In genomic region chr14:39432619-39433451, GRCh38 we compare ENCODE assay signal across 8 cellular contexts. TPM values are rescaled to one million over a fixed set of nuclear protein-coding genes. Genes with fewer than 3 reads are reported as not detected.
A peak's percentile ranks its signal among the peaks of the same experiment; 100 is the strongest.
DNase-seq lines count a peak whose midpoint lies in the region; ATAC-seq, FAIRE-seq and TF ChIP-seq lines count a peak whose summit lies in the region.

No MANE protein-coding gene starts in this region.

- H3K27me3 ChIP-seq in HepG2 (ENCODE audit: control insufficient read depth in 1 of 2, insufficient read depth in 2 of 2, low read length in 2 of 2): no peaks in the 10 kb centered on the region; a peak in 1 of 5 replicates

- no peaks in the 10 kb centered on the region for H3K9me3 ChIP-seq in HepG2 (ENCODE audit: low read length)

- TF ChIP-seq CTCF in HepG2 (CRISPR knock-in tag; IDR thresholded peaks at IDR 0.05): peak; percentile 86

- peak; percentile 71 for TF ChIP-seq RAD21 in HepG2 (CRISPR knock-in tag; IDR thresholded peaks at IDR 0.05)

- peak overlapping the region; percentile 92 for H2AFZ ChIP-seq in HepG2 (ENCODE audit: low read length)

- BruUV-seq in HepG2 (replicated peaks; lab: Mats Ljungman, UMichigan): TSS peak; percentile 85

- in situ Hi-C loops in HepG2 (cut with HindIII; ENCODE audit: extremely low pct_ligation_motif_present, low pct_unique_long_range_greater_than_20kb): loop anchor here (5.0 kb wide), 2 partner anchors 201 to 331 kb away; partner anchors contain the start of genes MIA2 and SEC23A

- POLR2A ChIA-PET in HepG2 (lab: Yijun Ruan, JAX): interaction anchor here (0.6 to 5.5 kb wide), 25 partner anchors 11 to 416 kb away, joined by 3 to 76 read pairs (median 5); partner anchors contain the start of genes GEMIN2, PNN, SEC23A and TRAPPC6B

- 1% methylated on average over 38 of the region's 38 CpGs for WGBS in HepG2 (ENCODE audit: low lambda C conversion rate)

- ATAC-seq in GM19043 (IDR thresholded peaks at IDR 0.05; ENCODE audit: low read depth, unreplicated experiment) (peak; percentile 54), HG03280 (IDR thresholded peaks at IDR 0.05; ENCODE audit: unreplicated experiment) (peak; percentile 58), HepG2 (peak; percentile 91)

- peak overlapping the region; percentile 86 for H3K27ac ChIP-seq in HepG2 (ENCODE audit: extremely low read length, insufficient read depth, low read length)

- H3K4me3 ChIP-seq in HepG2 (replicated peaks in 1 of 3; ENCODE audit: insufficient read depth in 1 of 3, low read depth in 2 of 3, low read length in 3 of 3): peak overlapping the region; percentile 73 to 83 (median 78)

- peak overlapping the region; percentile 69 for H3K9ac ChIP-seq in HepG2 (ENCODE audit: insufficient read depth, low read depth, low read length)

- H3K4me2 ChIP-seq in HepG2 (ENCODE audit: low read depth, low read length): peak overlapping the region; percentile 94

- FAIRE-seq in HepG2 (lab: Jason Lieb, UNC): peak; percentile 80

- CTCF ChIA-PET in HepG2 (lab: Yijun Ruan, JAX; ENCODE audit: low intra/inter-chr PET ratio, low total read pairs): no interaction called here

- H3K36me3 ChIP-seq in HepG2 (replicated peaks in 1 of 2; ENCODE audit: control insufficient read depth in 1 of 2, insufficient read depth in 2 of 2, low read length in 2 of 2): no peaks in the 10 kb centered on the region

- TF ChIP-seq EP300 in HepG2 (IDR thresholded peaks at IDR 0.05; ENCODE audit: low read depth in 2 of 2, low read length in 2 of 2): 0 out of 4 replicates have a peak, but pooled peaks of 1 of the 2 experiments have one; percentile 18
- TF ChIP-seq EP300 in HepG2 (CRISPR knock-in tag; IDR thresholded peaks at IDR 0.05; ENCODE audit: borderline replicate concordance): peak; percentile 70

- H3K79me2 ChIP-seq in HepG2 (ENCODE audit: insufficient read depth, low read length): peaks cover 33% of the 10 kb centered on the region

- peaks cover 37% of the 10 kb centered on the region for H3K4me1 ChIP-seq in HepG2 (ENCODE audit: insufficient read depth, low read length)

- peak in 1 of 2 experiments; percentile 88; a peak in 2 of 4 replicates for TF ChIP-seq POLR2A in HepG2 (IDR thresholded peaks at IDR 0.05; ENCODE audit: insufficient read depth in 1 of 2, low read depth in 2 of 2, low read length in 2 of 2)

- DNase-seq in C1 segment of cervical spinal cord (lab: John Stamatoyannopoulos, UW): peak in 11 of 14 donors; percentile 77 to 97 (median 94)
- peak; percentile 93 for DNase-seq in NCI-H2227 (lab: John Stamatoyannopoulos, UW; ENCODE audit: unreplicated experiment)
- peak; percentile 78 for DNase-seq in activated CD4-positive, CD25-positive, alpha-beta regulatory T cell treated with anti-CD3 and anti-CD28 coated beads, Interleukin-2, amount 50 U/mL, for 72 hours
- DNase-seq in dermis blood vessel endothelial cell: peak; percentile 81
- peak; percentile 96 for DNase-seq in HepG2 (ENCODE audit: low spot score)
- peak; percentile 68 for DNase-seq in stimulated activated CD4-positive, alpha-beta T cell treated with anti-CD3 and anti-CD28 coated beads, Interleukin-4, amount 100 ng/mL, for 1 hour

- intact Hi-C loops in HepG2 (cut with micrococcal nuclease; ENCODE audit: unreplicated experiment): loop anchor here (1.0 to 2.0 kb wide), 6 partner anchors 14 to 406 kb away; partner anchors contain the start of genes MIA2 and PNN

- H4K20me1 ChIP-seq in HepG2 (ENCODE audit: insufficient read depth, low read length): peaks cover 23% of the 10 kb centered on the region

TF ChIP-seq in HepG2, 621 proteins besides CTCF, POLR2A, EP300 and RAD21 (continues in another document):
- peak; percentile 61 for TF ChIP-seq ZNF883 (CRISPR knock-in tag; IDR thresholded peaks at IDR 0.05; ENCODE audit: not compliant biosample characterization)
- no peak for TF ChIP-seq NCOA5 (CRISPR knock-in tag; IDR thresholded peaks at IDR 0.05)
- peak; percentile 91 for TF ChIP-seq BCL3 (CRISPR knock-in tag; IDR thresholded peaks at IDR 0.05)
- peak; percentile 97 for TF ChIP-seq LBX2 (CRISPR knock-in tag; IDR thresholded peaks at IDR 0.05; ENCODE audit: borderline replicate concordance)
- TF ChIP-seq SALL2 (CRISPR knock-in tag; IDR thresholded peaks at IDR 0.05): no peak; the same call in 1 of the 2 replicates
- TF ChIP-seq MAFG (CRISPR knock-in tag; IDR thresholded peaks at IDR 0.05): no peak
- peak; percentile 98 for TF ChIP-seq CBX5 (CRISPR knock-in tag; IDR thresholded peaks at IDR 0.05; ENCODE audit: borderline replicate concordance)
- peak; percentile 89 for TF ChIP-seq ZBTB20 (CRISPR knock-in tag; IDR thresholded peaks at IDR 0.05; ENCODE audit: borderline replicate concordance, low read depth)
- peak; percentile 95; the same call in 1 of the 2 replicates for TF ChIP-seq KLF15 (CRISPR knock-in tag; IDR thresholded peaks at IDR 0.05; ENCODE audit: borderline replicate concordance)
- no peak; the same call in 1 of the 2 replicates for TF ChIP-seq RNF2 (conservative IDR thresholded peaks at IDR 0.05; ENCODE audit: low read depth)
- TF ChIP-seq PPARG (CRISPR knock-in tag; conservative IDR thresholded peaks at IDR 0.05): peak; percentile 64; the same call in 1 of the 2 replicates
- TF ChIP-seq PCBP2 (optimal IDR thresholded peaks at IDR 0.05; ENCODE audit: low read depth, low read length, poor library complexity, severe bottlenecking): peak; percentile 5

RNA-seq across cellular contexts. Expression of gene FBXO33, which starts 0.6 kb away (rescaled TPM):
- total RNA-seq in dermis blood vessel endothelial cell (20.4 and 21.4 TPM in 2 replicates), HepG2 (2016; rRNA removed; fragmentation: Illumina TruSeq; extraction: Trizol) (15.5 and 23.3 TPM in 2 replicates)
- 1.6 and 1.8 TPM in 2 replicates for total RNA-seq in HepG2 (2016; cell fraction: cytosol; rRNA removed; fragmentation: Illumina TruSeq; extraction: Trizol; ENCODE audit: low read depth)
- 17.5 and 22.7 TPM in 2 replicates for total RNA-seq in HepG2 (2016; cell fraction: insoluble cytoplasmic fraction; rRNA removed; fragmentation: Illumina TruSeq; extraction: Trizol)
- 5.6 and 7.4 TPM in 2 replicates for total RNA-seq in HepG2 (2016; cell fraction: membrane; rRNA removed; fragmentation: Illumina TruSeq; extraction: Trizol)
- total RNA-seq in HepG2 (2016; cell fraction: nucleus; rRNA removed; fragmentation: Illumina TruSeq; extraction: Trizol): 12.8 and 13.0 TPM in 2 replicates
- 15.2 and 16.9 TPM in 2 replicates for polyA plus RNA-seq in HepG2 (2011; rRNA removed)
- 7.6 and 10.6 TPM in 2 replicates for polyA plus RNA-seq in HepG2 (2011; cell fraction: cytosol; rRNA removed)
- polyA plus RNA-seq in HepG2 (2011; cell fraction: nucleus; rRNA removed): 8.6 and 9.8 TPM in 2 replicates
- polyA plus RNA-seq in HepG2 (2012): 13.5 and 16.7 TPM in 2 replicates
- polyA plus RNA-seq in HepG2 (2016; cell fraction: cytosol; fragmentation: Illumina TruSeq; extraction: Trizol; ENCODE audit: low read depth): 0.57 and 0.70 TPM in 2 replicates
- polyA plus RNA-seq in HepG2 (2016; cell fraction: insoluble cytoplasmic fraction; fragmentation: Illumina TruSeq; extraction: Trizol; ENCODE audit: low read depth): 15.9 and 16.0 TPM in 2 replicates
- polyA plus RNA-seq in HepG2 (2016; cell fraction: membrane; fragmentation: Illumina TruSeq; extraction: Trizol; ENCODE audit: low read depth): 2.2 and 2.6 TPM in 2 replicates
- 11.2 and 12.2 TPM in 2 replicates for polyA plus RNA-seq in HepG2 (2016; cell fraction: nucleus; fragmentation: Illumina TruSeq; extraction: Trizol; ENCODE audit: insufficient read depth, low read depth)
- polyA minus RNA-seq in HepG2 (2011; rRNA and poly(A)+ RNA removed; ENCODE audit: low replicate concordance): 30.5 and 39.3 TPM in 2 replicates
- 12.7 and 15.8 TPM in 2 replicates for polyA minus RNA-seq in HepG2 (2011; cell fraction: cytosol; rRNA and poly(A)+ RNA removed)
- 34.8 and 39.1 TPM in 2 replicates for polyA minus RNA-seq in HepG2 (2011; cell fraction: nucleus; rRNA and poly(A)+ RNA removed)

Comparison
In these comparisons a context has a peak if more than half of its experiments do, and no peak if none do; other contexts are left out.
1. Peak in every context shown above with its lines: DNase-seq, ATAC-seq, H3K4me3 ChIP-seq and H3K27ac ChIP-seq.